In genomic region chr3:113983544-113983943, GRCh38 we compare ENCODE assay signal across 25 cellular contexts.
"Had no signal": no experiment of that assay in that cellular context is flagged by ENCODE, and none has a peak within 500 bp of the region (broad histone marks: within the 10 kb centered on the region; RNA-seq: fewer than 3 reads in every experiment).

No MANE protein-coding gene starts in this region.

- H3K4me3 Mint-ChIP-seq: natural killer cell; nephron progenitor cell; neural progenitor cell; stimulated activated naive B cell treated with anti-CD40 and anti-IgM and Interleukin-4, amounts not matched to agents 10 μg/mL and 1 μg/mL and 100 μg/mL, for 72 hours; stimulated activated naive CD8-positive, alpha-beta T cell treated with anti-CD3 and anti-CD28 coated beads, Interleukin-15, Interleukin-2, amounts not matched to agents 100 ng/mL and 50 ng/mL, for 24 hours; type B pancreatic cell had no signal

- H3K4me1 ChIP-seq: heart right ventricle, left ventricle myocardium inferior, parathyroid adenoma, right atrium auricular region, suprapubic skin, tibial nerve, uterus had no signal

- H2AFZ ChIP-seq: hepatocyte, neural progenitor cell, parathyroid adenoma had no signal

- H3K9me3 ChIP-seq: neutrophil, right atrium auricular region, suprapubic skin, uterus had no signal

- H3K27me3 Mint-ChIP-seq: progenitor cell of endocrine pancreas; stimulated activated naive B cell treated with anti-CD40 and anti-IgM and Interleukin-4, amounts not matched to agents 10 μg/mL and 1 μg/mL and 100 μg/mL, for 72 hours; stimulated activated naive CD8-positive, alpha-beta T cell treated with anti-CD3 and anti-CD28 coated beads, Interleukin-15, Interleukin-2, amounts not matched to agents 100 ng/mL and 50 ng/mL, for 24 hours; type B pancreatic cell had no signal

- H3K27me3 ChIP-seq: heart right ventricle, hepatocyte, neural progenitor cell, neutrophil, right atrium auricular region, suprapubic skin, tibial nerve, uterus had no signal

- H3K4me3 ChIP-seq: heart right ventricle, hepatocyte, left ventricle myocardium inferior, lung, neural progenitor cell, right atrium auricular region, skin epidermis, suprapubic skin, tibial nerve, uterus had no signal

- H3K4me2 ChIP-seq: hepatocyte, neural progenitor cell had no signal

- DNase-seq: heart right ventricle; islet precursor cell; left ventricle myocardium inferior; natural killer cell; nephron progenitor cell; occipital lobe; stimulated activated CD4-positive, alpha-beta T cell treated with anti-CD3 and anti-CD28 coated beads, Interleukin-12 subunit alpha, Interleukin-12 subunit beta, amount 100 ng/mL, for 4 hours; stimulated activated CD4-positive, alpha-beta T cell treated with anti-CD3 and anti-CD28 coated beads, Interleukin-15, amount 100 ng/mL, for 24 hours; stimulated activated CD4-positive, alpha-beta T cell treated with anti-CD3 and anti-CD28 coated beads, Interleukin-2, amount 100 ng/mL, for 24 hours; stimulated activated CD4-positive, alpha-beta T cell treated with anti-CD3 and anti-CD28 coated beads, Interleukin-4, amount 100 ng/mL, for 1 hour; stimulated activated naive B cell treated with anti-CD40 and anti-IgM and Interleukin-4, amounts not matched to agents 10 μg/mL and 1 μg/mL and 100 μg/mL, for 72 hours; uterus had no signal

- H3K36me3 ChIP-seq: neural progenitor cell, uterus had no signal

- H3K4me1 Mint-ChIP-seq: natural killer cell, nephron progenitor cell had no signal

- ATAC-seq: heart right ventricle; natural killer cell; sciatic nerve; stimulated activated naive B cell treated with anti-CD40 and anti-IgM and Interleukin-4, amounts not matched to agents 10 μg/mL and 1 μg/mL and 100 μg/mL, for 72 hours had no signal

- H3K27ac Mint-ChIP-seq: natural killer cell; neural progenitor cell; progenitor cell of endocrine pancreas; stimulated activated naive B cell treated with anti-CD40 and anti-IgM and Interleukin-4, amounts not matched to agents 10 μg/mL and 1 μg/mL and 100 μg/mL, for 72 hours; stimulated activated naive CD8-positive, alpha-beta T cell treated with anti-CD3 and anti-CD28 coated beads, Interleukin-15, Interleukin-2, amounts not matched to agents 100 ng/mL and 50 ng/mL, for 24 hours; type B pancreatic cell had no signal

- H3K27ac ChIP-seq: heart right ventricle, hepatocyte, left ventricle myocardium inferior, neural progenitor cell, neutrophil, parathyroid adenoma, right atrium auricular region, skin epidermis, suprapubic skin, tibial nerve, uterus had no signal

- H3K9ac ChIP-seq: neural progenitor cell, parathyroid adenoma had no signal

- H3K36me3 Mint-ChIP-seq: type B pancreatic cell had no signal

- H3K9me3 Mint-ChIP-seq: natural killer cell; neural progenitor cell; stimulated activated naive B cell treated with anti-CD40 and anti-IgM and Interleukin-4, amounts not matched to agents 10 μg/mL and 1 μg/mL and 100 μg/mL, for 72 hours; stimulated activated naive CD8-positive, alpha-beta T cell treated with anti-CD3 and anti-CD28 coated beads, Interleukin-15, Interleukin-2, amounts not matched to agents 100 ng/mL and 50 ng/mL, for 24 hours; type B pancreatic cell had no signal
